In the genomic region with DNA sequence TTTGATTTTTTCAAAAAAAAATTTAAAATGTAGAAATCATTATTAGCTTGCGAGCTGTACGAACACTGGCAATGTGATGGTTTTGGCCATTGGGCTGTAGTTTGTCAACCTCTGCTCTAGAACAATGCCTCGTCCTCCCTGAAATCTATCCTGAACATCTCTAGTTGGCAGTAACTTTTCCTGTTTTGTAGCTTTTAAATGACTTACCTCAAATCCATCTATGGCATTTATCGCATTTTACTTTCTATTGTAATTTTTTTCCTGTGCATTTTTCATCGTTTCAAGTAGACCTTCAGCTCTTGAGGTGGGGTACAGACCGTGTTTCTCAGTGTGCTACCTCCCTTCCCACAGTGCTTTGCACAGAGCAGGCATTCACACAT, we compare ENCODE assay signal across 1 cellular context.
TF ChIP-seq lines count a peak whose summit lies in the region.

No MANE protein-coding gene starts in this region.

TF ChIP-seq in HCT116, 20 proteins besides CTCF, POLR2A, EP300 and RAD21 (continued from another document):
- TF ChIP-seq ZNF274 (IDR thresholded peaks at IDR 0.05; ENCODE audit: low read depth, low read length) (no peak), EZH2phosphoT487 (IDR thresholded peaks at IDR 0.05; ENCODE audit: borderline replicate concordance) (no peak), SRF (IDR thresholded peaks at IDR 0.05; ENCODE audit: low read depth) (no peak), YY1 (IDR thresholded peaks at IDR 0.05; ENCODE audit: extremely low read depth, insufficient replicate concordance, low read depth, low read length) (no peak), EGR1 (IDR thresholded peaks at IDR 0.05; ENCODE audit: low read depth) (no peak), EZH2 (IDR thresholded peaks at IDR 0.05) (no peak), CBX3 (IDR thresholded peaks at IDR 0.05; ENCODE audit: low read depth) (no peak), JUND (IDR thresholded peaks at IDR 0.05) (no peak)
- TF ChIP-seq, protein P1, sequence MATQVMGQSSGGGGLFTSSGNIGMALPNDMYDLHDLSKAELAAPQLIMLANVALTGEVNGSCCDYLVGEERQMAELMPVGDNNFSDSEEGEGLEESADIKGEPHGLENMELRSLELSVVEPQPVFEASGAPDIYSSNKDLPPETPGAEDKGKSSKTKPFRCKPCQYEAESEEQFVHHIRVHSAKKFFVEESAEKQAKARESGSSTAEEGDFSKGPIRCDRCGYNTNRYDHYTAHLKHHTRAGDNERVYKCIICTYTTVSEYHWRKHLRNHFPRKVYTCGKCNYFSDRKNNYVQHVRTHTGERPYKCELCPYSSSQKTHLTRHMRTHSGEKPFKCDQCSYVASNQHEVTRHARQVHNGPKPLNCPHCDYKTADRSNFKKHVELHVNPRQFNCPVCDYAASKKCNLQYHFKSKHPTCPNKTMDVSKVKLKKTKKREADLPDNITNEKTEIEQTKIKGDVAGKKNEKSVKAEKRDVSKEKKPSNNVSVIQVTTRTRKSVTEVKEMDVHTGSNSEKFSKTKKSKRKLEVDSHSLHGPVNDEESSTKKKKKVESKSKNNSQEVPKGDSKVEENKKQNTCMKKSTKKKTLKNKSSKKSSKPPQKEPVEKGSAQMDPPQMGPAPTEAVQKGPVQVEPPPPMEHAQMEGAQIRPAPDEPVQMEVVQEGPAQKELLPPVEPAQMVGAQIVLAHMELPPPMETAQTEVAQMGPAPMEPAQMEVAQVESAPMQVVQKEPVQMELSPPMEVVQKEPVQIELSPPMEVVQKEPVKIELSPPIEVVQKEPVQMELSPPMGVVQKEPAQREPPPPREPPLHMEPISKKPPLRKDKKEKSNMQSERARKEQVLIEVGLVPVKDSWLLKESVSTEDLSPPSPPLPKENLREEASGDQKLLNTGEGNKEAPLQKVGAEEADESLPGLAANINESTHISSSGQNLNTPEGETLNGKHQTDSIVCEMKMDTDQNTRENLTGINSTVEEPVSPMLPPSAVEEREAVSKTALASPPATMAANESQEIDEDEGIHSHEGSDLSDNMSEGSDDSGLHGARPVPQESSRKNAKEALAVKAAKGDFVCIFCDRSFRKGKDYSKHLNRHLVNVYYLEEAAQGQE (IDR thresholded peaks at IDR 0.05; ENCODE audit: low read depth), result no peak
- TF ChIP-seq, protein P2, sequence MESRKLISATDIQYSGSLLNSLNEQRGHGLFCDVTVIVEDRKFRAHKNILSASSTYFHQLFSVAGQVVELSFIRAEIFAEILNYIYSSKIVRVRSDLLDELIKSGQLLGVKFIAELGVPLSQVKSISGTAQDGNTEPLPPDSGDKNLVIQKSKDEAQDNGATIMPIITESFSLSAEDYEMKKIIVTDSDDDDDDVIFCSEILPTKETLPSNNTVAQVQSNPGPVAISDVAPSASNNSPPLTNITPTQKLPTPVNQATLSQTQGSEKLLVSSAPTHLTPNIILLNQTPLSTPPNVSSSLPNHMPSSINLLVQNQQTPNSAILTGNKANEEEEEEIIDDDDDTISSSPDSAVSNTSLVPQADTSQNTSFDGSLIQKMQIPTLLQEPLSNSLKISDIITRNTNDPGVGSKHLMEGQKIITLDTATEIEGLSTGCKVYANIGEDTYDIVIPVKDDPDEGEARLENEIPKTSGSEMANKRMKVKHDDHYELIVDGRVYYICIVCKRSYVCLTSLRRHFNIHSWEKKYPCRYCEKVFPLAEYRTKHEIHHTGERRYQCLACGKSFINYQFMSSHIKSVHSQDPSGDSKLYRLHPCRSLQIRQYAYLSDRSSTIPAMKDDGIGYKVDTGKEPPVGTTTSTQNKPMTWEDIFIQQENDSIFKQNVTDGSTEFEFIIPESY (IDR thresholded peaks at IDR 0.05; ENCODE audit: extremely low read depth, insufficient replicate concordance, low read length), result no peak
